In the genomic region with DNA sequence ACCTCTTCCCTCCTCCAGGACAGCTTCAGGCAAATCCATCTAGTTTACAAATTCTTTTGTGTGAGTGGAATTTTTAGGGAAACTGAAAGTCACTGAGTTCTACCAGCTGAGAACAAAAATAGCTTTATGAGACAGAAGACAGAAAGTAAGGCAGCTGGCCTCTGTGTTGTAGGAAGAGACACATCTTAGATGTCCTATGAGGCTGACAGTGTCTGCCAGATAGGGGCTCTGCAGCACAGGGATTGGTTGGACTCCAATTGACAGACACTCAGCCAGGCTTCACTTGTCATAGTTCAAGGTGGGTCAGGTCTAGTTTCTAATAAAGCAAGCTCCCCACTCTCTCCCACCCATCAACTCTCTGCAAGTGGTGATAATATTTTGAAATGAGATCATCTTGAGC, we compare ENCODE assay signal across 22 cellular contexts.
DNase-seq lines count a peak whose midpoint lies in the region; ATAC-seq and TF ChIP-seq lines count a peak whose summit lies in the region.
"Had no signal": no experiment of that assay in that cellular context is flagged by ENCODE, and none has a peak within 500 bp of the region (broad histone marks: within the 10 kb centered on the region; RNA-seq: fewer than 3 reads in every experiment).

No MANE protein-coding gene starts in this region.

- TF ChIP-seq CTCF in cardiac muscle cell (IDR thresholded peaks at IDR 0.05; ENCODE audit: low read depth, low read length), result no peak
- TF ChIP-seq CTCF in nephron (IDR thresholded peaks at IDR 0.05; ENCODE audit: unreplicated experiment in 3 of 3), result no peak

- no peaks in the 10 kb centered on the region for H3K9me3 ChIP-seq in cardiac muscle cell (ENCODE audit: low read depth)
- H3K9me3 ChIP-seq: BE2C; BLaER1 treated with 17β-estradiol and CSF1 and Interleukin-3, amounts not matched to agents 10 nM and 100 nM; HAP-1 had no signal

- no peaks in the 10 kb centered on the region for H3K36me3 Mint-ChIP-seq in nephron (ENCODE audit: low read depth)
- H3K36me3 Mint-ChIP-seq: CD14-positive monocyte had no signal

- ATAC-seq in left cardiac atrium, result no peak
- ATAC-seq in GM21360 (IDR thresholded peaks at IDR 0.05; ENCODE audit: unreplicated experiment), result no peak

- peaks cover 2% of the 10 kb centered on the region for H3K9me3 Mint-ChIP-seq in nephron
- H3K9me3 Mint-ChIP-seq: CD4-positive, alpha-beta T cell had no signal

- H3K4me1 ChIP-seq in cardiac muscle cell (ENCODE audit: low read depth), result peaks cover 31% of the 10 kb centered on the region
- H3K4me1 ChIP-seq: BE2C; BLaER1 treated with 17β-estradiol and CSF1 and Interleukin-3, amounts not matched to agents 10 nM and 100 nM; HAP-1 had no signal

- peaks cover 31% of the 10 kb centered on the region for H3K4me1 Mint-ChIP-seq in nephron
- H3K4me1 Mint-ChIP-seq: CD14-positive monocyte had no signal

- peak overlapping the region; percentile 86 for H3K27ac ChIP-seq in cardiac muscle cell
- H3K27ac ChIP-seq: 22Rv1; BLaER1 treated with 17β-estradiol and CSF1 and Interleukin-3, amounts not matched to agents 10 nM and 100 nM; GM23248 had no signal

- no peaks in the 10 kb centered on the region for H3K27me3 ChIP-seq in cardiac muscle cell
- H3K27me3 ChIP-seq: BE2C; BLaER1 treated with 17β-estradiol and CSF1 and Interleukin-3, amounts not matched to agents 10 nM and 100 nM had no signal

- no peak overlapping the region for H3K4me3 Mint-ChIP-seq in nephron
- H3K4me3 Mint-ChIP-seq: CD14-positive monocyte; CD4-positive, alpha-beta T cell; HFFc6 had no signal

- no peak for DNase-seq in cardiac muscle cell (ENCODE audit: low read depth in 1 of 2, low spot score in 1 of 2)
- no peak for DNase-seq in left cardiac atrium
- peak; percentile 4 for DNase-seq in inferior parietal cortex (ENCODE audit: extremely low spot score)
- DNase-seq in superior temporal gyrus (ENCODE audit: extremely low spot score), result peak; percentile 13
- no peak for DNase-seq in NOMO-1 treated with DMSO at 0.1 percent for 48 hours (lab: John Stamatoyannopoulos, UW; ENCODE audit: unreplicated experiment)
- no peak for DNase-seq in LoVo (ENCODE audit: low spot score)
- DNase-seq: AML-193; BE2C; Calu3; CD4-positive, alpha-beta T cell; COR-L47; DMS53; DMS79 treated with DMSO at 0.1 percent for 48 hours; GF-D8; GM23248; HFFc6 had no signal

- intact Hi-C loops in left cardiac atrium (cut with DNase I), result no loop called here

- H3K36me3 ChIP-seq in cardiac muscle cell, result no peaks in the 10 kb centered on the region
- H3K36me3 ChIP-seq: BE2C; BLaER1 treated with 17β-estradiol and CSF1 and Interleukin-3, amounts not matched to agents 10 nM and 100 nM; HAP-1 had no signal

- peaks cover 11% of the 10 kb centered on the region for H3K27me3 Mint-ChIP-seq in nephron (ENCODE audit: low read depth)

- peak overlapping the region in 2 of 3 experiments; percentile 2 to 3 for H3K27ac Mint-ChIP-seq in nephron
- H3K27ac Mint-ChIP-seq: CD14-positive monocyte; CD4-positive, alpha-beta T cell; HFFc6 had no signal

- no peak overlapping the region for H3K4me3 ChIP-seq in cardiac muscle cell
- H3K4me3 ChIP-seq: BLaER1 treated with 17β-estradiol and CSF1 and Interleukin-3, amounts not matched to agents 10 nM and 100 nM; GM23248; HAP-1 had no signal

Comparison
In these comparisons a context has a peak if more than half of its experiments do, and no peak if none do; other contexts are left out.
1. DNase-seq: peak in inferior parietal cortex (single experiment) and superior temporal gyrus (single experiment); none in cardiac muscle cell (0 of 2), left cardiac atrium (single experiment), NOMO-1 treated with DMSO at 0.1 percent for 48 hours (single experiment) and LoVo (single experiment).